In genomic region chr2:95753812-95754610, GRCh38 we compare ENCODE assay signal across 6 cellular contexts.
DNase-seq lines count a peak whose midpoint lies in the region; ATAC-seq and TF ChIP-seq lines count a peak whose summit lies in the region.
"Not testable (repeated sequence)": the region's sequence is repeated elsewhere in the genome, so short reads cannot be mapped to it uniquely, and the experiment has no call there.

No MANE protein-coding gene starts in this region.

- intact Hi-C loops in esophagus muscularis mucosa (cut with DNase I), result not testable (repeated sequence)

- H3K27me3 ChIP-seq in MG63; RWPE2 (ENCODE audit: insufficient read depth, poor library complexity, severe bottlenecking); esophagus muscularis mucosa; skeletal muscle satellite cell (ENCODE audit: control insufficient read depth, insufficient read depth, low read length): not testable (repeated sequence)

- H3K4me2 ChIP-seq in skeletal muscle satellite cell (ENCODE audit: low read length), result peak overlapping the region; percentile 9

- TF ChIP-seq EP300 in esophagus muscularis mucosa (IDR thresholded peaks at IDR 0.05), result not testable (repeated sequence)

- peak; percentile 58 for DNase-seq in HT1080 (ENCODE audit: low read depth)
- peak; percentile 31 for DNase-seq in MG63
- not testable (repeated sequence) for DNase-seq in RWPE2 (ENCODE audit: low spot score)
- peak; percentile 47 for DNase-seq in astrocyte of the hippocampus (ENCODE audit: low read depth, low spot score)
- DNase-seq in esophagus muscularis mucosa (ENCODE audit: extremely low spot score), result peak; percentile 37

- ATAC-seq in RWPE2 (ENCODE audit: low read depth), result peak; percentile 12; the same call in 1 of the 3 replicates

- not testable (repeated sequence) for TF ChIP-seq CTCF in RWPE2 (IDR thresholded peaks at IDR 0.05; ENCODE audit: poor library complexity, severe bottlenecking); esophagus muscularis mucosa (IDR thresholded peaks at IDR 0.05)

- H3K4me3 ChIP-seq in MG63; RWPE2 (ENCODE audit: severe bottlenecking); esophagus muscularis mucosa; skeletal muscle satellite cell (ENCODE audit: low read length): not testable (repeated sequence)

- H3K4me1 ChIP-seq in RWPE2 (ENCODE audit: insufficient read depth, poor library complexity, severe bottlenecking); esophagus muscularis mucosa; skeletal muscle satellite cell (ENCODE audit: control insufficient read depth, insufficient read depth, low read length): not testable (repeated sequence)

- H3K27ac ChIP-seq in RWPE2 (ENCODE audit: poor library complexity, severe bottlenecking); esophagus muscularis mucosa (replicated peaks in 1 of 4): not testable (repeated sequence)

- TF ChIP-seq POLR2A in esophagus muscularis mucosa (IDR thresholded peaks at IDR 0.05; ENCODE audit: low read depth), result not testable (repeated sequence)

- 62% methylated on average over 11 of the region's 14 CpGs for WGBS in esophagus muscularis mucosa

- not testable (repeated sequence) for H3K36me3 ChIP-seq in MG63; RWPE2 (ENCODE audit: low read depth); esophagus muscularis mucosa; skeletal muscle satellite cell (ENCODE audit: insufficient read depth, low read length)

- not testable (repeated sequence) for H3K9ac ChIP-seq in skeletal muscle satellite cell (ENCODE audit: low read depth, low read length)

- not testable (repeated sequence) for H3K9me3 ChIP-seq in MG63; RWPE2 (ENCODE audit: severe bottlenecking); esophagus muscularis mucosa; skeletal muscle satellite cell (replicated peaks; ENCODE audit: low read length)
